In genomic region chr1:7046314-7046713, GRCh38 we compare ENCODE assay signal across 9 cellular contexts.
DNase-seq lines count a peak whose midpoint lies in the region; ATAC-seq and TF ChIP-seq lines count a peak whose summit lies in the region.
"Had no signal": no experiment of that assay in that cellular context is flagged by ENCODE, and none has a peak within 500 bp of the region (broad histone marks: within the 10 kb centered on the region; RNA-seq: fewer than 3 reads in every experiment).

No MANE protein-coding gene starts in this region.

- peaks cover 19% of the 10 kb centered on the region for H3K27me3 Mint-ChIP-seq in activated T-cell treated with anti-CD3 and anti-CD28 coated beads, Interleukin-2, amount 50 U/mL, for 4 hours (ENCODE audit: low read depth)

- H3K4me3 ChIP-seq in epithelial cell of esophagus (ENCODE audit: low read length) (no peak overlapping the region), osteoblast (ENCODE audit: insufficient read depth, low read length) (no peak overlapping the region)

- ATAC-seq in HG03571 (IDR thresholded peaks at IDR 0.05; ENCODE audit: unreplicated experiment) = no peak
- no peak for ATAC-seq in activated T-cell treated with anti-CD3 and anti-CD28 coated beads, Interleukin-2, amount 50 U/mL, for 4 hours

- H3K27me3 ChIP-seq in osteoblast (ENCODE audit: insufficient read depth, low read length) = no peaks in the 10 kb centered on the region

- H4K20me1 ChIP-seq in osteoblast (ENCODE audit: insufficient read depth, low read length) = no peaks in the 10 kb centered on the region

- no peaks in the 10 kb centered on the region for H3K36me3 Mint-ChIP-seq in activated T-cell treated with anti-CD3 and anti-CD28 coated beads, Interleukin-2, amount 50 U/mL, for 4 hours (ENCODE audit: insufficient read depth)

- no peak overlapping the region for H3K27ac ChIP-seq in osteoblast (ENCODE audit: low read depth, low read length)

- in situ Hi-C loops in G401 (cut with HindIII; ENCODE audit: low sequenced_read_pairs) = no loop called here

- no peak for TF ChIP-seq CTCF in epithelial cell of esophagus (IDR thresholded peaks at IDR 0.05; ENCODE audit: insufficient read depth, low read depth, low read length, missing control alignments)
- TF ChIP-seq CTCF in osteoblast (IDR thresholded peaks at IDR 0.05; ENCODE audit: extremely low read depth, low read depth, low read length) = no peak

- no peaks in the 10 kb centered on the region for H3K9me3 Mint-ChIP-seq in activated T-cell treated with anti-CD3 and anti-CD28 coated beads, Interleukin-2, amount 50 U/mL, for 4 hours
- H3K9me3 Mint-ChIP-seq: T-helper 1 cell treated with Interleukin-12 subunit alpha and Interleukin-12 subunit beta and Interleukin-4 antibody, amounts not matched to agents 30 μg/mL and 1 μg/mL, for 36 hours had no signal

- DNase-seq in G401 (ENCODE audit: low spot score) (peak; percentile 13), NCI-H2171 treated with DMSO at 0.1 percent for 48 hours (lab: John Stamatoyannopoulos, UW) (peak; percentile 68), epithelial cell of esophagus (ENCODE audit: low read depth) (peak; percentile 66), osteoblast (ENCODE audit: insufficient read length, low spot score, missing footprints) (peak; percentile 87), epidermal melanocyte (ENCODE audit: insufficient read length, low spot score) (no peak), DMS153 treated with DMSO at 0.1 percent for 48 hours (lab: John Stamatoyannopoulos, UW; ENCODE audit: unreplicated experiment) (no peak)
- no peak for DNase-seq in activated T-cell treated with anti-CD3 and anti-CD28 coated beads, Interleukin-2, amount 50 U/mL, for 4 hours

- no peaks in the 10 kb centered on the region for H3K79me2 ChIP-seq in osteoblast (ENCODE audit: insufficient read depth, low read length)

- no peaks in the 10 kb centered on the region for H3K4me1 Mint-ChIP-seq in activated T-cell treated with anti-CD3 and anti-CD28 coated beads, Interleukin-2, amount 50 U/mL, for 4 hours (ENCODE audit: low read depth)

- H3K9me3 ChIP-seq in osteoblast (ENCODE audit: low read depth, low read length) = no peaks in the 10 kb centered on the region

- no peak overlapping the region for H3K4me2 ChIP-seq in osteoblast (ENCODE audit: insufficient read depth, low read length)

- no peaks in the 10 kb centered on the region for H3K36me3 ChIP-seq in osteoblast (ENCODE audit: insufficient read depth, low read length)

- H3K4me1 ChIP-seq in osteoblast (ENCODE audit: insufficient read depth, low read length) = no peaks in the 10 kb centered on the region

- no peak overlapping the region for H2AFZ ChIP-seq in osteoblast (ENCODE audit: low read length)

- H3K4me3 Mint-ChIP-seq in activated T-cell treated with anti-CD3 and anti-CD28 coated beads, Interleukin-2, amount 50 U/mL, for 4 hours = no peak overlapping the region
- H3K4me3 Mint-ChIP-seq: T-helper 1 cell treated with Interleukin-12 subunit alpha and Interleukin-12 subunit beta and Interleukin-4 antibody, amounts not matched to agents 30 μg/mL and 1 μg/mL, for 36 hours had no signal

Comparison
In these comparisons a context has a peak if more than half of its experiments do, and no peak if none do; other contexts are left out.
1. DNase-seq: peak in G401 (single experiment), NCI-H2171 treated with DMSO at 0.1 percent for 48 hours (single experiment), epithelial cell of esophagus (single experiment) and osteoblast (single experiment); none in epidermal melanocyte (single experiment), DMS153 treated with DMSO at 0.1 percent for 48 hours (single experiment) and activated T-cell treated with anti-CD3 and anti-CD28 coated beads, Interleukin-2, amount 50 U/mL, for 4 hours (single experiment).